In the genomic region with DNA sequence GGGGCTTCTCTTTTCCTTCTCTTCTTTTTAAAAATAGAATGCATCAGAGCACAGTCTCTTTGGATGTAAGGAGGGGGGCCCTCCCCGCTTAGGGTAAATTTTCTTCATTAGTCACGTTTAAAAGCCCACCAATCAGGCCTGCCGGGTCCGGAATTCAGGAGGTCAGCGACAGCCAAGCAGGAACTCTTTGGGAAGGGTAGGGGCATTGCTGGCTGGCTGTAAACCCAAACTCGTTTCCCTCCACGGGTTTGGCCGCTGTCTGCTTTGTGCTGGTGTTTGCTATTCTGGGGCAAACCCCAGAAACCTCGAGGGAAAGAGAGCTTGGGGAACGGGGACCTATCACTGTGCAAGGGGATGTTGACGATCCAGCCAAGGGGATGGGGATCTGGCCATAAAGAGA, we compare ENCODE assay signal across 22 cellular contexts.
"Had no signal": no experiment of that assay in that cellular context is flagged by ENCODE, and none has a peak within 500 bp of the region (broad histone marks: within the 10 kb centered on the region; RNA-seq: fewer than 3 reads in every experiment).

No MANE protein-coding gene starts in this region.

- H3K4me1 Mint-ChIP-seq: activated B cell treated with CpG ODN at 0.5 μM for 24 hours had no signal

- H3K9me3 ChIP-seq: esophagus squamous epithelium, lower lobe of right lung, pancreas, right lobe of liver, stomach, upper lobe of right lung had no signal

- H3K9me3 Mint-ChIP-seq: activated B cell treated with CpG ODN at 0.5 μM for 24 hours; activated CD4-positive, alpha-beta memory T cell treated with anti-CD3 and anti-CD28 coated beads for 36 hours; activated T-helper 1 cell treated with anti-CD3 and anti-CD28 coated beads, Interleukin-12 subunit alpha, Interleukin-12 subunit beta, Interleukin-2, Interleukin-4 antibody, amounts not matched to agents 30 ng/mL and 10 ng/mL and 1 ng/mL, durations not matched to agents 14 hours and 24 hours and 36 hours; mesothelial cell of epicardium; natural killer cell treated with Interleukin-12 subunit alpha and Interleukin-12 subunit beta and Interleukin-15 and Interleukin-18, amount 100 ng/mL, for 72 hours had no signal

- H3K4me1 ChIP-seq: lower lobe of right lung, pancreas, right lobe of liver, upper lobe of right lung had no signal

- H3K27ac Mint-ChIP-seq: activated B cell treated with CpG ODN at 0.5 μM for 24 hours; activated CD4-positive, alpha-beta memory T cell treated with anti-CD3 and anti-CD28 coated beads for 36 hours; activated naive CD8-positive, alpha-beta T cell; activated T-helper 1 cell treated with anti-CD3 and anti-CD28 coated beads, Interleukin-12 subunit alpha, Interleukin-12 subunit beta, Interleukin-2, Interleukin-4 antibody, amounts not matched to agents 30 ng/mL and 10 ng/mL and 1 ng/mL, durations not matched to agents 14 hours and 24 hours and 36 hours; mesothelial cell of epicardium; natural killer cell treated with Interleukin-12 subunit alpha and Interleukin-12 subunit beta and Interleukin-15 and Interleukin-18, amount 100 ng/mL, for 72 hours had no signal

- ATAC-seq: left colon; lower lobe of right lung; natural killer cell treated with Interleukin-12 subunit alpha and Interleukin-12 subunit beta and Interleukin-15 and Interleukin-18, amount 100 ng/mL, for 72 hours; pancreas; right lobe of liver; upper lobe of right lung had no signal

- H3K4me3 Mint-ChIP-seq: activated B cell treated with CpG ODN at 0.5 μM for 24 hours; activated CD4-positive, alpha-beta memory T cell treated with anti-CD3 and anti-CD28 coated beads for 36 hours; activated naive CD8-positive, alpha-beta T cell; activated T-helper 1 cell treated with anti-CD3 and anti-CD28 coated beads, Interleukin-12 subunit alpha, Interleukin-12 subunit beta, Interleukin-2, Interleukin-4 antibody, amounts not matched to agents 30 ng/mL and 10 ng/mL and 1 ng/mL, durations not matched to agents 14 hours and 24 hours and 36 hours; mesothelial cell of epicardium; natural killer cell treated with Interleukin-12 subunit alpha and Interleukin-12 subunit beta and Interleukin-15 and Interleukin-18, amount 100 ng/mL, for 72 hours had no signal

- H3K27ac ChIP-seq: esophagus squamous epithelium, lower lobe of right lung, pancreas, right lobe of liver, stomach, upper lobe of right lung had no signal

- FAIRE-seq: bronchial epithelial cell, pancreas, small intestine, TTC549 had no signal

- H3K36me3 ChIP-seq: esophagus squamous epithelium, lower lobe of right lung, pancreas, right lobe of liver, stomach, upper lobe of right lung had no signal

- H3K4me3 ChIP-seq: esophagus squamous epithelium, lower lobe of right lung, pancreas, right lobe of liver, stomach, upper lobe of right lung had no signal

- DNase-seq: activated B cell treated with CpG ODN at 0.5 μM for 24 hours; activated CD4-positive, alpha-beta memory T cell treated with anti-CD3 and anti-CD28 coated beads for 36 hours; activated CD4-positive, alpha-beta T cell treated with anti-CD3 and anti-CD28 coated beads for 4 hours; activated T-cell treated with anti-CD3 and anti-CD28 coated beads for 4 hours; effector memory CD4-positive, alpha-beta T cell; esophagus squamous epithelium; left colon; lower lobe of right lung; pancreas; right lobe of liver; small intestine; stimulated activated CD4-positive, alpha-beta T cell treated with anti-CD3 and anti-CD28 coated beads, Interleukin-15, amount 100 ng/mL, for 24 hours; stimulated activated CD4-positive, alpha-beta T cell treated with anti-CD3 and anti-CD28 coated beads, Interleukin-2, amount 100 ng/mL, for 48 hours; stomach; T-helper 2 cell; upper lobe of right lung had no signal
